Comparison of ENCODE assay signal across 31 cellular contexts in genomic region chrX:39047174-39047573, GRCh38.
"Had no signal": no experiment of that assay in that cellular context is flagged by ENCODE, and none has a peak within 500 bp of the region (broad histone marks: within the 10 kb centered on the region; RNA-seq: fewer than 3 reads in every experiment).

No MANE protein-coding gene starts in this region.

- ATAC-seq: activated CD8-positive, alpha-beta T cell treated with anti-CD3 and anti-CD28 coated beads for 36 hours; activated naive CD8-positive, alpha-beta T cell treated with anti-CD3 and anti-CD28 coated beads, Interleukin-2, amount 50 U/mL, for 24 hours; gastroesophageal sphincter; heart right ventricle; WTC11 had no signal

- H3K4me3 ChIP-seq: adrenal gland, breast epithelium, cardiac muscle cell, colonic mucosa, esophagus squamous epithelium, gastroesophageal sphincter, heart right ventricle had no signal

- H3K9me3 ChIP-seq: adrenal gland, colonic mucosa, esophagus squamous epithelium, gastroesophageal sphincter had no signal

- DNase-seq: activated CD4-positive, alpha-beta T cell treated with anti-CD3 and anti-CD28 coated beads for 48 hours; activated CD4-positive, alpha-beta T cell treated with anti-CD3 and anti-CD28 coated beads, Interleukin-2, amount 50 U/mL, for 1 hour; activated CD4-positive, alpha-beta T cell treated with anti-CD3 and anti-CD28 coated beads, Interleukin-2, amount 50 U/mL, for 48 hours; activated CD8-positive, alpha-beta memory T cell treated with anti-CD3 and anti-CD28 coated beads for 24 hours; activated CD8-positive, alpha-beta T cell treated with anti-CD3 and anti-CD28 coated beads for 36 hours; activated effector memory CD4-positive, alpha-beta T cell treated with anti-CD3 and anti-CD28 coated beads, Interleukin-2, amount 50 U/mL, for 16 hours; activated naive CD4-positive, alpha-beta T cell treated with anti-CD3 and anti-CD28 coated beads for 36 hours; activated naive CD8-positive, alpha-beta T cell treated with anti-CD3 and anti-CD28 coated beads for 36 hours; activated naive CD8-positive, alpha-beta T cell treated with anti-CD3 and anti-CD28 coated beads, Interleukin-2, amount 50 U/mL, for 24 hours; activated T-cell treated with anti-CD3 and anti-CD28 coated beads, Interleukin-2, amount 50 U/mL, for 1 hour; activated T-cell treated with anti-CD3 and anti-CD28 coated beads, Interleukin-2, amount 50 U/mL, for 48 hours; adrenal gland; amygdala; aorta; central memory CD4-positive, alpha-beta T cell; cerebellar nuclear complex; colonic mucosa; effector CD8-positive, alpha-beta T cell; esophagus squamous epithelium; foreskin melanocyte; heart right ventricle; T-helper 2 cell had no signal

- H3K4me1 ChIP-seq: adrenal gland, breast epithelium, colonic mucosa, gastroesophageal sphincter, heart right ventricle had no signal

- H3K27ac ChIP-seq: adrenal gland, breast epithelium, cardiac muscle cell, colonic mucosa, epithelial cell of prostate, esophagus squamous epithelium, gastroesophageal sphincter, heart right ventricle, VCaP had no signal

- H3K36me3 ChIP-seq: adrenal gland, breast epithelium, cardiac muscle cell, colonic mucosa, esophagus squamous epithelium, gastroesophageal sphincter, heart right ventricle had no signal

- FAIRE-seq: endometrium, endothelial cell of umbilical vein, TTC549 had no signal

- H3K27me3 ChIP-seq: cardiac muscle cell, colonic mucosa, esophagus squamous epithelium, gastroesophageal sphincter had no signal
